Comparison of ENCODE assay signal across 17 cellular contexts in genomic region chr2:205678743-205679142, GRCh38.
"Had no signal": no experiment of that assay in that cellular context is flagged by ENCODE, and none has a peak within 500 bp of the region (broad histone marks: within the 10 kb centered on the region; RNA-seq: fewer than 3 reads in every experiment).

No MANE protein-coding gene starts in this region.

- H3K4me3 ChIP-seq: coronary artery, gastrocnemius medialis, heart right ventricle, ovary, tibial artery, vagina had no signal

- H3K36me3 ChIP-seq: gastrocnemius medialis, heart right ventricle, ovary, tibial artery, vagina had no signal

- H3K9me3 ChIP-seq: gastrocnemius medialis, heart right ventricle, ovary, tibial artery, vagina had no signal

- H3K27me3 ChIP-seq: ovary, vagina had no signal

- DNase-seq: activated CD4-positive, alpha-beta T cell treated with anti-CD3 and anti-CD28 coated beads, Interleukin-2, amount 50 U/mL, for 1 hour; activated CD8-positive, alpha-beta memory T cell treated with anti-CD3 and anti-CD28 coated beads for 24 hours; activated gamma-delta T cell treated with Interleukin-2 at 50 U/mL for 16 hours; amniotic stem cell; caudate nucleus; effector CD8-positive, alpha-beta T cell; gastrocnemius medialis; heart right ventricle; mesendoderm; ovary; stimulated activated CD4-positive, alpha-beta T cell treated with anti-CD3 and anti-CD28 coated beads, Interleukin-12 subunit alpha, Interleukin-12 subunit beta, amount 100 ng/mL, for 4 hours; stimulated activated CD4-positive, alpha-beta T cell treated with anti-CD3 and anti-CD28 coated beads, Interleukin-2, amount 100 ng/mL, for 24 hours; T-cell; T-helper 9 cell; tibial artery had no signal

- H3K27ac ChIP-seq: coronary artery, gastrocnemius medialis, heart right ventricle, ovary, tibial artery, vagina had no signal
